Comparison of ENCODE assay signal across 2 cellular contexts in the genomic region with DNA sequence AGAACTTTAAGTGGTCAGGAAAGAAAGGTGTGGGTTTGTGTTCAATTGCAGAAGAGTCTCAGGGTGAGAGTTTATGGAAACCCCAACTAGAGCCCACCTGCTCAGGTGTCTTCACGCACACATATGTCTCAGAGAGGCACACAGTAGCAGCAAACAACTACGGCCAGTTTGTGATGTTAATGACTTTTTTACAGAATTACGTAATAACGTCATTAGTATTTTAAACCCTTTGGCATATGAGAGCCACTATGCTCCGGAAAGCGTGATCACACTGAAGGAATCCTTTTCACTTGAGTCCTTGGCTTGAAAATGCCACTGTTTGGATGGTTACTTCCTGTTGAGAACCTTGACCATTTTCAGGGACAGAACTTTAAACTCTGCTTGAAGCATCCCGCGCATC.
TF ChIP-seq lines count a peak whose summit lies in the region.

No MANE protein-coding gene starts in this region.

TF ChIP-seq in HepG2, 621 proteins besides CTCF, POLR2A, EP300 and RAD21:
- TF ChIP-seq ZBTB7B (CRISPR knock-in tag; IDR thresholded peaks at IDR 0.05) (no peak), RFXANK (CRISPR knock-in tag; IDR thresholded peaks at IDR 0.05) (no peak), CEBPB (IDR thresholded peaks at IDR 0.05; ENCODE audit: borderline replicate concordance, low read depth, low read length) (peak; percentile 64), ZC3H4 (CRISPR knock-in tag; IDR thresholded peaks at IDR 0.05; ENCODE audit: borderline replicate concordance) (no peak), HOXD1 (CRISPR knock-in tag; IDR thresholded peaks at IDR 0.05) (no peak)

TF ChIP-seq in IMR-90, 13 proteins besides CTCF, POLR2A, EP300 and RAD21:
- TF ChIP-seq FOS (IDR thresholded peaks at IDR 0.05; ENCODE audit: low read depth, low read length) (no peak), RCOR1 (IDR thresholded peaks at IDR 0.05; ENCODE audit: insufficient replicate concordance, low read length) (no peak), RFX5 (IDR thresholded peaks at IDR 0.05; ENCODE audit: low read depth, low read length) (no peak), NFE2L2 (IDR thresholded peaks at IDR 0.05; ENCODE audit: low read depth, low read length) (no peak), CHD1 (IDR thresholded peaks at IDR 0.05; ENCODE audit: low read depth, low read length) (no peak), SMC3 (IDR thresholded peaks at IDR 0.05; ENCODE audit: low read depth, low read length) (no peak), CEBPB (IDR thresholded peaks at IDR 0.05; ENCODE audit: low read depth, low read length) (peak; percentile 45), MAZ (IDR thresholded peaks at IDR 0.05; ENCODE audit: borderline replicate concordance, low read depth, low read length) (no peak)
